ENCODE assay signal across 1 cellular context in the genomic region with DNA sequence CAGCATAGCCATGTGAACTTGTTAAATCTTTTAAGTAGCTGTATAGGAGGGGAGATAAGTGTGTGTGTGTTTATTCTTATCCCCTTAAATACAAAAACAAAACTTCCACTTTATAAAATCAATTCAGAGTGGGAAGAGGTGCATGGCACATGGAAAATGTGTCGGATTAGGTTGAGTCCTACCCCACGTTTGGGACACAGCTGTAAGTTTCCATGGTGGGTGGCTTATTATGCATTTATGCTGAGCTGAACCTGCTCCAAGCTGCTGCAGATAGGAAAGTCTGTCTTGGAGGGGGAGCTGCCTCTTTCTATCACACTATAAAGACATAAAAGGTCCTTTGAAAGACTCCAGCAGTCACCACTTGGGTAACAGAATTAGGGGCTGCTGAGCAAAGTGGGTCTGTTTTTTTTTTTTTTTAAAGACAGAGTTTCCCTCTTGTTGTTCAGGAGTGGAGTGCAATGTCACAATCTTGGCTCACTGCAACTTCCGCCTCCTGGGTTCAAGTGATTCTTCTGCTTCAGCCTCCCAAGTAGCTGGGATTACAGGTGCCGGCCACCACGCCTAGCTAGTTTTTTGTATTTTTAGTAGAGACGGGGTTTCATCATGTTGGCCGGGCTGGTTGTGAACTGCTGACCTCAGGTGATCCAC.
TF ChIP-seq lines count a peak whose summit lies in the region.

No MANE protein-coding gene starts in this region.

TF ChIP-seq in HCT116, 20 proteins besides CTCF, POLR2A, EP300 and RAD21 (continued from another document):
- TF ChIP-seq, protein P1, sequence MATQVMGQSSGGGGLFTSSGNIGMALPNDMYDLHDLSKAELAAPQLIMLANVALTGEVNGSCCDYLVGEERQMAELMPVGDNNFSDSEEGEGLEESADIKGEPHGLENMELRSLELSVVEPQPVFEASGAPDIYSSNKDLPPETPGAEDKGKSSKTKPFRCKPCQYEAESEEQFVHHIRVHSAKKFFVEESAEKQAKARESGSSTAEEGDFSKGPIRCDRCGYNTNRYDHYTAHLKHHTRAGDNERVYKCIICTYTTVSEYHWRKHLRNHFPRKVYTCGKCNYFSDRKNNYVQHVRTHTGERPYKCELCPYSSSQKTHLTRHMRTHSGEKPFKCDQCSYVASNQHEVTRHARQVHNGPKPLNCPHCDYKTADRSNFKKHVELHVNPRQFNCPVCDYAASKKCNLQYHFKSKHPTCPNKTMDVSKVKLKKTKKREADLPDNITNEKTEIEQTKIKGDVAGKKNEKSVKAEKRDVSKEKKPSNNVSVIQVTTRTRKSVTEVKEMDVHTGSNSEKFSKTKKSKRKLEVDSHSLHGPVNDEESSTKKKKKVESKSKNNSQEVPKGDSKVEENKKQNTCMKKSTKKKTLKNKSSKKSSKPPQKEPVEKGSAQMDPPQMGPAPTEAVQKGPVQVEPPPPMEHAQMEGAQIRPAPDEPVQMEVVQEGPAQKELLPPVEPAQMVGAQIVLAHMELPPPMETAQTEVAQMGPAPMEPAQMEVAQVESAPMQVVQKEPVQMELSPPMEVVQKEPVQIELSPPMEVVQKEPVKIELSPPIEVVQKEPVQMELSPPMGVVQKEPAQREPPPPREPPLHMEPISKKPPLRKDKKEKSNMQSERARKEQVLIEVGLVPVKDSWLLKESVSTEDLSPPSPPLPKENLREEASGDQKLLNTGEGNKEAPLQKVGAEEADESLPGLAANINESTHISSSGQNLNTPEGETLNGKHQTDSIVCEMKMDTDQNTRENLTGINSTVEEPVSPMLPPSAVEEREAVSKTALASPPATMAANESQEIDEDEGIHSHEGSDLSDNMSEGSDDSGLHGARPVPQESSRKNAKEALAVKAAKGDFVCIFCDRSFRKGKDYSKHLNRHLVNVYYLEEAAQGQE (IDR thresholded peaks at IDR 0.05; ENCODE audit: low read depth) = no peak
- TF ChIP-seq ZNF274 (IDR thresholded peaks at IDR 0.05; ENCODE audit: low read depth, low read length) = no peak
- TF ChIP-seq POLR2AphosphoS5 (IDR thresholded peaks at IDR 0.05; ENCODE audit: low read depth, low read length) = no peak
- no peak for TF ChIP-seq EZH2phosphoT487 (IDR thresholded peaks at IDR 0.05; ENCODE audit: borderline replicate concordance)
